Comparison of ENCODE assay signal across 22 cellular contexts in genomic region chrX:107861056-107861455, GRCh38.
"Had no signal": no experiment of that assay in that cellular context is flagged by ENCODE, and none has a peak within 500 bp of the region (broad histone marks: within the 10 kb centered on the region; RNA-seq: fewer than 3 reads in every experiment).

No MANE protein-coding gene starts in this region.

- H2AFZ ChIP-seq: PC-9 had no signal

- H3K4me3 ChIP-seq: PC-9, SK-N-MC had no signal

- DNase-seq: activated B cell treated with CpG ODN at 0.5 μM for 24 hours; activated CD4-positive, alpha-beta memory T cell treated with anti-CD3 and anti-CD28 coated beads, Interleukin-2, amount 10 ng/mL, durations not matched to agents 7 days and 5 days; activated CD4-positive, alpha-beta T cell treated with anti-CD3 and anti-CD28 coated beads for 1 hour; activated CD4-positive, alpha-beta T cell treated with anti-CD3 and anti-CD28 coated beads, Interleukin-2, amount 10 ng/mL, durations not matched to agents 24 days and 14 days; activated gamma-delta T cell treated with Interleukin-2 at 50 U/mL for 16 hours; activated naive CD4-positive, alpha-beta T cell treated with anti-CD3 and anti-CD28 coated beads, Interleukin-2, amount 10 ng/mL, durations not matched to agents 7 days and 5 days; activated naive CD8-positive, alpha-beta T cell treated with anti-CD3 and anti-CD28 coated beads for 36 hours; activated T-cell treated with anti-CD3 and anti-CD28 coated beads, Interleukin-2, amount 50 U/mL, for 72 hours; anterior cingulate cortex; MM.1S; NCI-H1105 treated with DMSO at 0.1 percent for 48 hours; NCI-H1436 treated with DMSO at 0.1 percent for 48 hours; NCI-H187 treated with DMSO at 0.1 percent for 48 hours; NCI-H2081 treated with DMSO at 0.1 percent for 48 hours; NCI-H446; NCI-H524; T-cell; T-helper 2 cell; T1000 had no signal

- ATAC-seq: activated T-cell treated with anti-CD3 and anti-CD28 coated beads, Interleukin-2, amount 50 U/mL, for 72 hours; T-cell had no signal

- H3K27ac ChIP-seq: PC-9, SK-N-MC had no signal

- H3K4me2 ChIP-seq: PC-9 had no signal

- FAIRE-seq: TTC549 had no signal
